22 cellular contexts compared by ENCODE assay signal in genomic region chr18:63168287-63168686, GRCh38.
"Had no signal": no experiment of that assay in that cellular context is flagged by ENCODE, and none has a peak within 500 bp of the region (broad histone marks: within the 10 kb centered on the region; RNA-seq: fewer than 3 reads in every experiment).

No MANE protein-coding gene starts in this region.

- H3K9me3 Mint-ChIP-seq: activated naive CD4-positive, alpha-beta T cell treated with anti-CD3 and anti-CD28 coated beads for 36 hours; brain; nephron; stimulated activated naive CD8-positive, alpha-beta T cell treated with anti-CD3 and anti-CD28 coated beads, Interleukin-15, Interleukin-2, amounts not matched to agents 100 ng/mL and 50 ng/mL, for 24 hours had no signal

- H3K27ac Mint-ChIP-seq: activated naive CD4-positive, alpha-beta T cell treated with anti-CD3 and anti-CD28 coated beads for 36 hours; nephron; progenitor cell of endocrine pancreas had no signal

- H3K36me3 ChIP-seq: colonic mucosa, right atrium auricular region, upper lobe of right lung had no signal

- H3K4me1 Mint-ChIP-seq: nephron had no signal

- H3K27ac ChIP-seq: colonic mucosa, right atrium auricular region, testis, upper lobe of right lung, VCaP had no signal

- H3K9me3 ChIP-seq: colonic mucosa, right atrium auricular region, SK-N-SH, testis, upper lobe of right lung had no signal

- H3K36me3 Mint-ChIP-seq: brain had no signal

- DNase-seq: activated CD8-positive, alpha-beta memory T cell treated with anti-CD3 and anti-CD28 coated beads, Interleukin-2, amount 50 U/mL, for 48 hours; activated naive CD4-positive, alpha-beta T cell treated with anti-CD3 and anti-CD28 coated beads for 36 hours; central memory CD4-positive, alpha-beta T cell; colonic mucosa; hippocampal formation; kidney; left ventricle myocardium superior; mesenchymal stem cell; SK-N-SH; small intestine; stimulated activated CD4-positive, alpha-beta T cell treated with anti-CD3 and anti-CD28 coated beads, Interleukin-4, amount 100 ng/mL, for 4 hours; stimulated activated CD8-positive, alpha-beta memory T cell treated with anti-CD3 and anti-CD28 coated beads, Interleukin-4, amount 100 ng/mL, for 48 hours; T-helper 1 cell; testis; upper lobe of right lung had no signal

- H3K4me1 ChIP-seq: colonic mucosa, right atrium auricular region, testis, upper lobe of right lung had no signal

- H3K27me3 ChIP-seq: colonic mucosa, right atrium auricular region, testis, upper lobe of right lung had no signal

- ATAC-seq: esophagus mucosa, left ventricle myocardium superior, upper lobe of right lung had no signal

- H3K27me3 Mint-ChIP-seq: progenitor cell of endocrine pancreas; stimulated activated naive CD8-positive, alpha-beta T cell treated with anti-CD3 and anti-CD28 coated beads, Interleukin-15, Interleukin-2, amounts not matched to agents 100 ng/mL and 50 ng/mL, for 24 hours had no signal

- H3K4me3 ChIP-seq: colonic mucosa, right atrium auricular region, testis, upper lobe of right lung had no signal

- H3K4me3 Mint-ChIP-seq: activated naive CD4-positive, alpha-beta T cell treated with anti-CD3 and anti-CD28 coated beads for 36 hours; brain; nephron; stimulated activated naive CD8-positive, alpha-beta T cell treated with anti-CD3 and anti-CD28 coated beads, Interleukin-15, Interleukin-2, amounts not matched to agents 100 ng/mL and 50 ng/mL, for 24 hours had no signal
